ENCODE assay signal across 1 cellular context in the genomic region with DNA sequence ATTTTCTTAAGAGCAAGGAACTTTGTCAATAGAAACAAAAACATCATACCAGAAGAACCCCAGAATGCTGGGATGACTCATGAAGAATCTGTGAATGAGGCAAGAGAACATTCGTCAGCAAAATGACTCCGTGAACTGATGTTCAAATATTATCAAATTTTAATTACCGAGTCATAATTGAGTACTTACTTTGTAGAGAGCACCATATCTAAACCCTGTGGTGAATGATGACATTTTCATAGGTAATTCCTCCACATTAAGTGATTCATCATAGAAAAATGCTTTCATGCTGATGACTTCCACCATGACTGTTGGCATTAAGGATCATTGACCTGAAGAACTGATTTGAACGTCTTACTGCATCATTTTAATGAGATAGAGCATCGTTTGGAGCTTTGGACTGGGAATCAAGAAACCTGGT.
TF ChIP-seq lines count a peak whose summit lies in the region.

No MANE protein-coding gene starts in this region.

TF ChIP-seq in HCT116, 20 proteins besides CTCF, POLR2A, EP300 and RAD21 (continued from another document):
- TF ChIP-seq CBX3 (IDR thresholded peaks at IDR 0.05; ENCODE audit: low read depth) (peak; percentile 90; the same call in 1 of the 2 replicates), ZFX (IDR thresholded peaks at IDR 0.05) (no peak), ELF1 (IDR thresholded peaks at IDR 0.05; ENCODE audit: borderline replicate concordance, low read depth) (no peak), SP1 (IDR thresholded peaks at IDR 0.05; ENCODE audit: low read depth) (peak; percentile 90), YY1 (IDR thresholded peaks at IDR 0.05; ENCODE audit: extremely low read depth, insufficient replicate concordance, low read depth, low read length) (peak; percentile 24), CEBPB (IDR thresholded peaks at IDR 0.05; ENCODE audit: low read depth) (peak; percentile 90), ZNF274 (IDR thresholded peaks at IDR 0.05; ENCODE audit: low read depth, low read length) (no peak), EZH2 (IDR thresholded peaks at IDR 0.05) (no peak), EGR1 (IDR thresholded peaks at IDR 0.05; ENCODE audit: low read depth) (no peak), FOSL1 (IDR thresholded peaks at IDR 0.05; ENCODE audit: low read depth) (peak; percentile 97), POLR2AphosphoS5 (IDR thresholded peaks at IDR 0.05; ENCODE audit: low read depth, low read length) (peak; percentile 58; the same call in 1 of the 2 replicates)
- TF ChIP-seq, protein P1, sequence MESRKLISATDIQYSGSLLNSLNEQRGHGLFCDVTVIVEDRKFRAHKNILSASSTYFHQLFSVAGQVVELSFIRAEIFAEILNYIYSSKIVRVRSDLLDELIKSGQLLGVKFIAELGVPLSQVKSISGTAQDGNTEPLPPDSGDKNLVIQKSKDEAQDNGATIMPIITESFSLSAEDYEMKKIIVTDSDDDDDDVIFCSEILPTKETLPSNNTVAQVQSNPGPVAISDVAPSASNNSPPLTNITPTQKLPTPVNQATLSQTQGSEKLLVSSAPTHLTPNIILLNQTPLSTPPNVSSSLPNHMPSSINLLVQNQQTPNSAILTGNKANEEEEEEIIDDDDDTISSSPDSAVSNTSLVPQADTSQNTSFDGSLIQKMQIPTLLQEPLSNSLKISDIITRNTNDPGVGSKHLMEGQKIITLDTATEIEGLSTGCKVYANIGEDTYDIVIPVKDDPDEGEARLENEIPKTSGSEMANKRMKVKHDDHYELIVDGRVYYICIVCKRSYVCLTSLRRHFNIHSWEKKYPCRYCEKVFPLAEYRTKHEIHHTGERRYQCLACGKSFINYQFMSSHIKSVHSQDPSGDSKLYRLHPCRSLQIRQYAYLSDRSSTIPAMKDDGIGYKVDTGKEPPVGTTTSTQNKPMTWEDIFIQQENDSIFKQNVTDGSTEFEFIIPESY (IDR thresholded peaks at IDR 0.05; ENCODE audit: extremely low read depth, insufficient replicate concordance, low read length): no peak
